ENCODE assay signal across 8 cellular contexts in the genomic region with DNA sequence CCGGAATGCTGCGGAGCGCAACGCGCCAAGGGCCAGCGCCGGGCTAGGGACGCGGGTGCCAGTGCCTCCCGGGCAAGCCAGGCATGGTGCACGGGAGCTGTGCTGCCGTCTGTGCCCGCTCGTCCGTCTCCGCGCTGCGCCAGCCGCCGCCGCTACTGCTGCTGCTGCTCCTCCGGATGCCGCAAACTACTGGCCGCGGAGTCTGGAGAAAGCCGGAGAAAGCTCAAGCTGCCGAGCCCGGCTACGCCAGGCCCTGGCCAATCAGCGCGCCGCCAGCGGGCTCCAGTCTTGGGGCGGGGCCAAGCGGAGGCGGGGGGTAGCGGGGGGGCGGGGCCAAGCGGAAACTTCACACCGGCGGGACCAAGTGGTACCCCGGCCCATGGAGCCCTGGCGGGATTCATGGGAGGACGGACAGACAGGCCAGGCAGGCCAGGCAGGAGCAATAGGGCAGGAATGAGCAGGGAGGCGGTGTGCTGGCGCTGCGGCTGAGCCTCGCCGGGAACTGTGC. TPM values are rescaled to one million over a fixed set of nuclear protein-coding genes. Genes with fewer than 3 reads are reported as not detected.
DNase-seq lines count a peak whose midpoint lies in the region; ATAC-seq and TF ChIP-seq lines count a peak whose summit lies in the region.

A gene with protein sequence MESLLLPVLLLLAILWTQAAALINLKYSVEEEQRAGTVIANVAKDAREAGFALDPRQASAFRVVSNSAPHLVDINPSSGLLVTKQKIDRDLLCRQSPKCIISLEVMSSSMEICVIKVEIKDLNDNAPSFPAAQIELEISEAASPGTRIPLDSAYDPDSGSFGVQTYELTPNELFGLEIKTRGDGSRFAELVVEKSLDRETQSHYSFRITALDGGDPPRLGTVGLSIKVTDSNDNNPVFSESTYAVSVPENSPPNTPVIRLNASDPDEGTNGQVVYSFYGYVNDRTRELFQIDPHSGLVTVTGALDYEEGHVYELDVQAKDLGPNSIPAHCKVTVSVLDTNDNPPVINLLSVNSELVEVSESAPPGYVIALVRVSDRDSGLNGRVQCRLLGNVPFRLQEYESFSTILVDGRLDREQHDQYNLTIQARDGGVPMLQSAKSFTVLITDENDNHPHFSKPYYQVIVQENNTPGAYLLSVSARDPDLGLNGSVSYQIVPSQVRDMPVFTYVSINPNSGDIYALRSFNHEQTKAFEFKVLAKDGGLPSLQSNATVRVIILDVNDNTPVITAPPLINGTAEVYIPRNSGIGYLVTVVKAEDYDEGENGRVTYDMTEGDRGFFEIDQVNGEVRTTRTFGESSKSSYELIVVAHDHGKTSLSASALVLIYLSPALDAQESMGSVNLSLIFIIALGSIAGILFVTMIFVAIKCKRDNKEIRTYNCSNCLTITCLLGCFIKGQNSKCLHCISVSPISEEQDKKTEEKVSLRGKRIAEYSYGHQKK (N-terminal part only) (minus strand): TSS at position 191 of the 508 bp plus-strand sequence. CDS start 1,676 bp downstream, outside the sequence.

- no peaks in the 10 kb centered on the region for H3K27me3 ChIP-seq in Karpas-422 (ENCODE audit: low read length)

- H3K9me3 Mint-ChIP-seq in endothelial cell (ENCODE audit: unreplicated experiment) (no peaks in the 10 kb centered on the region), memory B cell (no peaks in the 10 kb centered on the region)

- H4K20me1 ChIP-seq in Karpas-422 (ENCODE audit: insufficient read depth, low read depth, low read length) = no peaks in the 10 kb centered on the region

- TF ChIP-seq CTCF in endothelial cell (IDR thresholded peaks at IDR 0.05; ENCODE audit: unreplicated experiment) = no peak

- H3K27ac Mint-ChIP-seq in endothelial cell (ENCODE audit: unreplicated experiment) (no peak within 1 kb of the TSS), memory B cell (no peak within 1 kb of the TSS)

- no peaks in the 10 kb centered on the region for H3K4me1 ChIP-seq in Karpas-422 (ENCODE audit: low read length)

- no peak within 1 kb of the TSS for H2AFZ ChIP-seq in Karpas-422 (ENCODE audit: low read length)

- H3K27ac ChIP-seq in Karpas-422 (ENCODE audit: low read length) = no peak within 1 kb of the TSS

- DNase-seq in ACHN (peak; percentile 35), T-helper 1 cell (peak in 3 of 5 donors; percentile 8 to 34 (median 13)), endothelial cell (ENCODE audit: low spot score) (peak; percentile 58), memory B cell (ENCODE audit: low spot score in 2 of 2) (no peak), amniotic stem cell (lab: John Stamatoyannopoulos, UW) (no peak), Karpas-422 (no peak)
- peak; percentile 6 to 16 for DNase-seq in stimulated activated CD8-positive, alpha-beta memory T cell treated with anti-CD3 and anti-CD28 coated beads, Interleukin-7, amount 100 ng/mL, for 48 hours (ENCODE audit: extremely low read depth in 1 of 2, low read depth in 1 of 2)

- no peak within 1 kb of the TSS for H3K4me3 ChIP-seq in Karpas-422 (ENCODE audit: low read length)

- H3K9me3 ChIP-seq in Karpas-422 (ENCODE audit: low read length) = no peaks in the 10 kb centered on the region

- no peaks in the 10 kb centered on the region for H3K9me2 ChIP-seq in Karpas-422 (replicated peaks; ENCODE audit: insufficient read depth, low read length)

- no peak within 1 kb of the TSS for H3K4me2 ChIP-seq in Karpas-422 (ENCODE audit: low read depth, low read length, poor library complexity, severe bottlenecking)

- ATAC-seq in GM21576 (IDR thresholded peaks at IDR 0.05; ENCODE audit: unreplicated experiment) (peak; percentile 64), memory B cell (ENCODE audit: low read depth) (peak; percentile 42)

- H3K36me3 Mint-ChIP-seq in endothelial cell (ENCODE audit: low read depth, unreplicated experiment) (peaks cover 16% of the 10 kb centered on the region), memory B cell (no peaks in the 10 kb centered on the region)

- H3K79me2 ChIP-seq in Karpas-422 (ENCODE audit: low read length) = no peaks in the 10 kb centered on the region

- H3K4me1 Mint-ChIP-seq in endothelial cell (ENCODE audit: unreplicated experiment) (peaks cover 28% of the 10 kb centered on the region), memory B cell (peaks cover 6% of the 10 kb centered on the region)

- H3K9ac ChIP-seq in Karpas-422 (ENCODE audit: low read length) = no peak within 1 kb of the TSS

- in situ Hi-C loops in ACHN (cut with HindIII; ENCODE audit: low pct_ligation_motif_present, low pct_unique_long_range_greater_than_20kb, low sequenced_read_pairs) = no loop called here

- peaks cover 17% of the 10 kb centered on the region for H3K27me3 Mint-ChIP-seq in endothelial cell (ENCODE audit: unreplicated experiment)
- peaks cover 19% of the 10 kb centered on the region for H3K27me3 Mint-ChIP-seq in memory B cell

- peak within 1 kb of the TSS; percentile 95 for H3K4me3 Mint-ChIP-seq in endothelial cell (ENCODE audit: unreplicated experiment)
- H3K4me3 Mint-ChIP-seq in memory B cell = peak within 1 kb of the TSS; percentile 74

- H3K36me3 ChIP-seq in Karpas-422 (ENCODE audit: insufficient read depth, low read length) = no peaks in the 10 kb centered on the region

RNA-seq across cellular contexts. Expression of the gene that starts here (rescaled TPM):
- 34.9 TPM for total RNA-seq in endothelial cell (ENCODE audit: unreplicated experiment)
- not detected in 2 replicates for total RNA-seq in Karpas-422 (2014; rRNA removed; shearing (Covaris generic); ENCODE audit: low replicate concordance)

Comparison
In these comparisons a context has a peak if more than half of its experiments do, and no peak if none do; other contexts are left out.
1. RNA of the gene that starts here (total RNA-seq): 34.9 TPM in endothelial cell (single experiment); not detected in Karpas-422; every median in the first group is over 10 times any median in the second.
2. DNase-seq: peak in ACHN (single experiment), T-helper 1 cell (3 of 5), endothelial cell (single experiment) and stimulated activated CD8-positive, alpha-beta memory T cell treated with anti-CD3 and anti-CD28 coated beads, Interleukin-7, amount 100 ng/mL, for 48 hours (2 of 2); none in memory B cell (0 of 2), amniotic stem cell (single experiment) and Karpas-422 (single experiment).